Comparison of ENCODE assay signal across 1 cellular context in the genomic region with DNA sequence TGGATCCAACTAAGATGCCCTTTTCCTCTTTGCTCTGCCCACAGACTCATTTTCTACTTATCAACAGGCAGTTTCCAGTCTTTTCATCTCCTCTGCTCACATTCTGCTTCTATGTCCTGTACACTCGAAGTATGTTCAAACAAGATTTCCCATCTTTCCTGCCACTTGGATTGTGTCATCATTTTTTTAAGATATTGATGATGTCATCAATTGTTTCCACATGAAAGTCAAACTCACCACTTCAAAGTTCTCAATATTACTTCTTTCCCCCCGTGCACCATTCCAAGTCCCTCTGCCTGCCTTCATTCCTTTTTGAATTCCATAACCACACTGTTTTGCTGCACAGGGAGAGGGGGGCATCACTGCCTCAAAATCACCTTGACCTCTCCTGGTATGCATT.
TF ChIP-seq lines count a peak whose summit lies in the region.

No MANE protein-coding gene starts in this region.

TF ChIP-seq in HepG2, 621 proteins besides CTCF, POLR2A, EP300 and RAD21 (continued from another document):
- no peak for TF ChIP-seq SRY (CRISPR knock-in tag; IDR thresholded peaks at IDR 0.05)
- peak; percentile 88 for TF ChIP-seq MAFF (IDR thresholded peaks at IDR 0.05; ENCODE audit: low read depth, low read length)
- TF ChIP-seq ZFP37 (CRISPR knock-in tag; IDR thresholded peaks at IDR 0.05; ENCODE audit: borderline replicate concordance) = no peak
- no peak for TF ChIP-seq ZNF335 (CRISPR knock-in tag; IDR thresholded peaks at IDR 0.05)
- TF ChIP-seq ATF7 (IDR thresholded peaks at IDR 0.05) = peak; percentile 98
- TF ChIP-seq ATF7 (CRISPR knock-in tag; IDR thresholded peaks at IDR 0.05) = no peak
- TF ChIP-seq MAFK (conservative IDR thresholded peaks at IDR 0.05 in 1 of 2, IDR thresholded peaks at IDR 0.05 in 1 of 2; ENCODE audit: low read length in 2 of 2) = peak; percentile 81 to 90
